9 cellular contexts compared by ENCODE assay signal in genomic region chr17:38451840-38452529, GRCh38. TPM values are rescaled to one million over a fixed set of nuclear protein-coding genes. Genes with fewer than 3 reads are reported as not detected.
A peak's percentile ranks its signal among the peaks of the same experiment; 100 is the strongest.
DNase-seq lines count a peak whose midpoint lies in the region; ATAC-seq and TF ChIP-seq lines count a peak whose summit lies in the region.
"Had no signal": no experiment of that assay in that cellular context is flagged by ENCODE, and none has a peak within 500 bp of the region (broad histone marks: within the 10 kb centered on the region; RNA-seq: fewer than 3 reads in every experiment).

No MANE protein-coding gene starts in this region.

- no peaks in the 10 kb centered on the region for H3K9me2 ChIP-seq in GM23338 (ENCODE audit: insufficient read depth)

- in situ Hi-C loops in ACHN (cut with HindIII; ENCODE audit: low pct_ligation_motif_present, low pct_unique_long_range_greater_than_20kb, low sequenced_read_pairs): no loop called here

- peak overlapping the region; percentile 80 for H3K4me2 ChIP-seq in GM23338

- no peaks in the 10 kb centered on the region for H3K27me3 ChIP-seq in GM23338 (ENCODE audit: insufficient read depth)
- H3K27me3 ChIP-seq in right cardiac atrium (ENCODE audit: control insufficient read depth, insufficient read depth): no peaks in the 10 kb centered on the region

- peaks cover 70% of the 10 kb centered on the region for H3K79me2 ChIP-seq in GM23338 (replicated peaks; ENCODE audit: insufficient read depth)

- H3K27me3 Mint-ChIP-seq in GM23338 (ENCODE audit: insufficient read depth, low read depth, poor library complexity) (peaks cover 54% of the 10 kb centered on the region), WTC11 (ENCODE audit: low read depth) (0 out of 2 replicates have a peak, but pooled peaks cover 2% of the 10 kb centered on the region)

- intact Hi-C loops in right cardiac atrium (cut with DNase I): no loop called here

- WGBS in right cardiac atrium: 22% methylated on average over 18 of the region's 18 CpGs

- POLR2A ChIA-PET in WTC11 (lab: Charles Lee): interaction anchor here (0.6 to 3.1 kb wide), 14 partner anchors 8 to 253 kb away, joined by 3 to 28 read pairs (median 5); partner anchors contain the start of genes ARHGAP23 and MLLT6

- peaks cover 42% of the 10 kb centered on the region for H3F3A ChIP-seq in GM23338 (replicated peaks; ENCODE audit: low read depth)

- no peak overlapping the region for H2AFZ ChIP-seq in GM23338

- H3K36me3 ChIP-seq in GM23338 (ENCODE audit: insufficient read depth): no peaks in the 10 kb centered on the region; the same call in 1 of the 2 replicates

- no peaks in the 10 kb centered on the region for H3K9me3 ChIP-seq in right cardiac atrium (ENCODE audit: control insufficient read depth, low read length)

- TF ChIP-seq CTCF in GM23338 (conservative IDR thresholded peaks at IDR 0.05; ENCODE audit: low read depth in 2 of 2) (no peak), WTC11 (IDR thresholded peaks at IDR 0.05) (no peak)

- DNase-seq in GM23338 (ENCODE audit: low spot score) (peak; percentile 95), WTC11 (ENCODE audit: low spot score) (peak; percentile 73), right cardiac atrium (peak in 2 of 3 donors; percentile 54 to 76), skeletal muscle cell (ENCODE audit: low read depth) (peak; percentile 76), NCI-H345 (lab: John Stamatoyannopoulos, UW) (no peak), NCI-H510A treated with DMSO at 0.1 percent for 48 hours (lab: John Stamatoyannopoulos, UW) (no peak), ACHN (no peak)
- DNase-seq: stimulated activated CD4-positive, alpha-beta T cell treated with anti-CD3 and anti-CD28 coated beads, Interleukin-12 subunit alpha, Interleukin-12 subunit beta, amount 100 ng/mL, for 4 hours had no signal

- peak overlapping the region; percentile 93 for H3K4me3 Mint-ChIP-seq in GM23338
- H3K4me3 Mint-ChIP-seq in WTC11: peak overlapping the region; percentile 76

- H3K9me3 Mint-ChIP-seq in GM23338 (peaks cover 3% of the 10 kb centered on the region), WTC11 (no peaks in the 10 kb centered on the region)

- CTCF ChIA-PET in WTC11 (lab: Charles Lee): interaction anchor here (0.6 to 4.2 kb wide), 21 partner anchors 8 to 132 kb away, joined by 3 to 70 read pairs (median 4); partner anchors contain the start of gene ARHGAP23

- H3K4me3 ChIP-seq in GM23338 (peak overlapping the region; percentile 56), right cardiac atrium (ENCODE audit: low read length) (no peak overlapping the region), skeletal muscle cell (ENCODE audit: low read depth, low read length) (peak overlapping the region; percentile 43)

- H3K4me1 Mint-ChIP-seq in GM23338: peaks cover 69% of the 10 kb centered on the region
- H3K4me1 Mint-ChIP-seq in WTC11: peaks cover 69% of the 10 kb centered on the region

- H3K36me3 Mint-ChIP-seq in GM23338 (ENCODE audit: low read depth) (peaks cover 12% of the 10 kb centered on the region; the same call in 2 of the 3 replicates), WTC11 (0 out of 2 replicates have a peak, but pooled peaks cover 1% of the 10 kb centered on the region)

- H3K27ac Mint-ChIP-seq in GM23338 (peak overlapping the region; percentile 99), WTC11 (peak overlapping the region; percentile 99)

- H3K27ac ChIP-seq in GM23338 (ENCODE audit: low read depth) (peak overlapping the region; percentile 100), right cardiac atrium (ENCODE audit: low read length) (peak overlapping the region; percentile 89)

- H3K4me1 ChIP-seq in GM23338 (ENCODE audit: insufficient read depth) (peaks cover 72% of the 10 kb centered on the region), right cardiac atrium (ENCODE audit: control insufficient read depth, insufficient read depth, low read length) (peaks cover 28% of the 10 kb centered on the region)

- ATAC-seq in GM23338 (peak; percentile 28), WTC11 (peak; percentile 25), right cardiac atrium (peak; percentile 3 to 40), HG02759 (IDR thresholded peaks at IDR 0.05; ENCODE audit: unreplicated experiment) (no peak)

- no peaks in the 10 kb centered on the region; the same call in 1 of the 2 replicates for H4K20me1 ChIP-seq in GM23338 (replicated peaks; ENCODE audit: insufficient read depth)

TF ChIP-seq in GM23338, 12 proteins besides CTCF, POLR2A, EP300 and RAD21 (continues in another document):
- no peak for TF ChIP-seq ZNF331 (CRISPR knock-in tag; IDR thresholded peaks at IDR 0.05; ENCODE audit: low read depth)

TF ChIP-seq in WTC11, 78 proteins besides CTCF, POLR2A, EP300 and RAD21 (continues in another document):
- TF ChIP-seq ZNF263 (CRISPR knock-in tag; IDR thresholded peaks at IDR 0.05; ENCODE audit: low read depth) (peak; percentile 70; the same call in 1 of the 2 replicates), FOXP4 (CRISPR knock-in tag; IDR thresholded peaks at IDR 0.05) (peak; percentile 81; the same call in 1 of the 2 replicates), SMAD3 (CRISPR knock-in tag; IDR thresholded peaks at IDR 0.05; ENCODE audit: borderline replicate concordance) (0 out of 2 replicates have a peak, but pooled peaks have one; percentile 8), ZNF423 (CRISPR knock-in tag; IDR thresholded peaks at IDR 0.05) (no peak), USF2 (CRISPR knock-in tag; IDR thresholded peaks at IDR 0.05) (peak; percentile 29), TCF7 (CRISPR knock-in tag; IDR thresholded peaks at IDR 0.05; ENCODE audit: low read depth) (peak; percentile 32; the same call in 1 of the 2 replicates), ZNF512 (CRISPR knock-in tag; IDR thresholded peaks at IDR 0.05; ENCODE audit: borderline replicate concordance) (no peak), NFE2L1 (CRISPR knock-in tag; IDR thresholded peaks at IDR 0.05) (0 out of 2 replicates have a peak, but pooled peaks have one; percentile 46), TEAD1 (CRISPR knock-in tag; IDR thresholded peaks at IDR 0.05) (peak; percentile 71; the same call in 1 of the 2 replicates)

RNA-seq across cellular contexts. Expression of gene ARHGAP23, which starts 23.7 kb away (rescaled TPM):
- 116 and 150 TPM in 2 replicates for total RNA-seq in GM23338 (2014; rRNA removed; shearing (Covaris generic))
- polyA plus RNA-seq in GM23338 (2016; fragmentation: Nextera tagmentation; extraction: Ambion mirVana): 21.4 and 24.1 TPM in 2 replicates
- 49.1 to 66.0 TPM (median 56.6 TPM) in 3 replicates for total RNA-seq in WTC11 (2021)
- total RNA-seq in right cardiac atrium: 10 to 100 TPM; 61.8 to 96.9 (median 77.4) TPM
- polyA plus RNA-seq in right cardiac atrium: 40.7 TPM

Comparison
In these comparisons a context has a peak if more than half of its experiments do, and no peak if none do; other contexts are left out.
1. DNase-seq: peak in GM23338 (single experiment), WTC11 (single experiment), right cardiac atrium (2 of 3) and skeletal muscle cell (single experiment); none in NCI-H345 (single experiment), NCI-H510A treated with DMSO at 0.1 percent for 48 hours (single experiment) and ACHN (single experiment).